1 cellular context compared by ENCODE assay signal in genomic region chr5:173317091-173317685, GRCh38.
TF ChIP-seq lines count a peak whose summit lies in the region.

No MANE protein-coding gene starts in this region.

TF ChIP-seq in HepG2, 621 proteins besides CTCF, POLR2A, EP300 and RAD21:
- TF ChIP-seq RBFOX2 (IDR thresholded peaks at IDR 0.05; ENCODE audit: low read depth, low read length): peak; percentile 63
- no peak for TF ChIP-seq ZNF484 (CRISPR knock-in tag; IDR thresholded peaks at IDR 0.05; ENCODE audit: borderline replicate concordance, low read depth)
- TF ChIP-seq ZNF616 (CRISPR knock-in tag; IDR thresholded peaks at IDR 0.05; ENCODE audit: low read depth): no peak
- no peak for TF ChIP-seq ATF1 (CRISPR knock-in tag; IDR thresholded peaks at IDR 0.05)
- peak; percentile 81 for TF ChIP-seq AGO2 (optimal IDR thresholded peaks at IDR 0.05; ENCODE audit: low read depth, low read length)
- TF ChIP-seq RBM22 (optimal IDR thresholded peaks at IDR 0.05; ENCODE audit: low read length): peak; percentile 57
- TF ChIP-seq POLR2AphosphoS2 (IDR thresholded peaks at IDR 0.05; ENCODE audit: low read depth, low read length): peak; percentile 35; the same call in 1 of the 2 replicates
- peak; percentile 55 for TF ChIP-seq POLR2G (IDR thresholded peaks at IDR 0.05; ENCODE audit: low read depth, low read length)
- no peak for TF ChIP-seq ATF7 (IDR thresholded peaks at IDR 0.05)
- no peak for TF ChIP-seq ATF7 (CRISPR knock-in tag; IDR thresholded peaks at IDR 0.05)
